Comparison of ENCODE assay signal across 13 cellular contexts in the genomic region with DNA sequence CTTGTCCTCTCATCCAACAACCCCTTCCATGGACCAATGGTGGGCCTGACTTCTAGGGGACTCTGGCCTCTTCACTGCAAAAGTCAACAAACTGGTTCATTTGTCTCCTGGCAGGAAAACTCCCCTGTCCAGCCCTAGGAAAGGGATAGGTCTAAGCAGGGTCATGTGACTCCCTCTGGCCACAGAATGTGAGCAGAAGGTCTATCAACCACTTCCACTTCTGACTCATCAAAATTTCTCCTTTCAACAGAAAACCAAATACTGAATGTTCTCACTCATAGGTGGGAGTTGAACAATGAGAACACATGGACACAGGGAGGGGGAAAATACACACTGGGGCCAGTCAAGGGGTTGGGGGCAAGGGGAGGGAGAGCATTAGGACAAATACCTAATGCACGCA. TPM values are rescaled to one million over a fixed set of nuclear protein-coding genes. Genes with fewer than 3 reads are reported as not detected.
A peak's percentile ranks its signal among the peaks of the same experiment; 100 is the strongest.
DNase-seq lines count a peak whose midpoint lies in the region; ATAC-seq and TF ChIP-seq lines count a peak whose summit lies in the region.
"Had no signal": no experiment of that assay in that cellular context is flagged by ENCODE, and none has a peak within 500 bp of the region (broad histone marks: within the 10 kb centered on the region; RNA-seq: fewer than 3 reads in every experiment).

No MANE protein-coding gene starts in this region.

- H3K27ac Mint-ChIP-seq in endodermal cell (peak overlapping the region; percentile 70), immature natural killer cell (no peak overlapping the region)
- H3K27ac Mint-ChIP-seq: CD14-positive monocyte had no signal

- H3K9me3 Mint-ChIP-seq in endodermal cell (peaks cover 2% of the 10 kb centered on the region), immature natural killer cell (peaks cover 0 to 2% (median 0%) of the 10 kb centered on the region in 6 donors)

- no peaks in the 10 kb centered on the region for H3K9me3 ChIP-seq in endodermal cell (ENCODE audit: control insufficient read depth, low read length)
- no peaks in the 10 kb centered on the region for H3K9me3 ChIP-seq in left lung
- H3K9me3 ChIP-seq: prostate gland had no signal

- no peaks in the 10 kb centered on the region for H3K36me3 Mint-ChIP-seq in endodermal cell (ENCODE audit: low read depth)
- no peaks in the 10 kb centered on the region for H3K36me3 Mint-ChIP-seq in immature natural killer cell
- H3K36me3 Mint-ChIP-seq: CD14-positive monocyte had no signal

- H3K36me3 ChIP-seq in endodermal cell (ENCODE audit: control insufficient read depth, insufficient read depth, low read length) (no peaks in the 10 kb centered on the region), left lung (no peaks in the 10 kb centered on the region)
- H3K36me3 ChIP-seq: prostate gland had no signal

- H3K4me3 Mint-ChIP-seq in endodermal cell (no peak overlapping the region), immature natural killer cell (no peak overlapping the region)
- H3K4me3 Mint-ChIP-seq: CD14-positive monocyte had no signal

- TF ChIP-seq CTCF in endodermal cell (conservative IDR thresholded peaks at IDR 0.05) (no peak), left lung (IDR thresholded peaks at IDR 0.05) (no peak)

- WGBS in endodermal cell (ENCODE audit: insufficient coverage in 1 of 2, insufficient read length in 1 of 2), 2 experiments: 100% methylated on average over 1 of the region's 1 CpG

- H3K27ac ChIP-seq in endodermal cell (ENCODE audit: low read depth, low read length): no peak overlapping the region
- no peak overlapping the region for H3K27ac ChIP-seq in left lung
- H3K27ac ChIP-seq: prostate gland had no signal

- ATAC-seq in GM19455 (IDR thresholded peaks at IDR 0.05; ENCODE audit: unreplicated experiment): peak; percentile 64
- no peak for ATAC-seq in left lung
- no peak for ATAC-seq in HG02763 (IDR thresholded peaks at IDR 0.05; ENCODE audit: unreplicated experiment)

- H3K9ac ChIP-seq in endodermal cell (ENCODE audit: extremely low read depth, low read length, poor library complexity, severe bottlenecking): no peak overlapping the region

- peak; percentile 6 for DNase-seq in EL
- peak; percentile 6 for DNase-seq in LoVo (ENCODE audit: low spot score)
- no peak for DNase-seq in endodermal cell
- no peak for DNase-seq in left lung
- DNase-seq in NCI-H2196 treated with DMSO at 0.1 percent for 48 hours (lab: John Stamatoyannopoulos, UW; ENCODE audit: unreplicated experiment): no peak
- no peak for DNase-seq in immature natural killer cell
- DNase-seq: NCI-H1417, Right ventricle myocardium superior had no signal

- H3K27me3 Mint-ChIP-seq in endodermal cell (ENCODE audit: insufficient read depth): peaks cover 5% of the 10 kb centered on the region
- peaks cover 0 to 9% (median 4%) of the 10 kb centered on the region in 3 donors for H3K27me3 Mint-ChIP-seq in immature natural killer cell (ENCODE audit: low read depth in 3 of 3)

- H3K4me3 ChIP-seq in endodermal cell (ENCODE audit: low read length) (no peak overlapping the region), left lung (no peak overlapping the region)
- H3K4me3 ChIP-seq: prostate gland had no signal

- H3K4me1 ChIP-seq in endodermal cell (ENCODE audit: control insufficient read depth, insufficient read depth, low read length) (no peaks in the 10 kb centered on the region), left lung (no peaks in the 10 kb centered on the region)

- H3K4me1 Mint-ChIP-seq in endodermal cell (peaks cover 13% of the 10 kb centered on the region), immature natural killer cell (no peaks in the 10 kb centered on the region)

- no peaks in the 10 kb centered on the region for H3K27me3 ChIP-seq in endodermal cell (ENCODE audit: control insufficient read depth, insufficient read depth, low read length, poor library complexity, severe bottlenecking)
- no peaks in the 10 kb centered on the region for H3K27me3 ChIP-seq in left lung

- intact Hi-C loops in left lung (cut with DNase I): no loop called here

RNA-seq across cellular contexts. Expression of gene ISX, which starts 1.3 kb away (rescaled TPM):
- total RNA-seq in endodermal cell (under 1 TPM; 0.07 to 0.13 TPM), left lung (not detected)
- 0.21 TPM for polyA plus RNA-seq in endodermal cell (2013, experiment 1 of 2)
- 0.08 TPM for polyA plus RNA-seq in endodermal cell (2013, experiment 2 of 2)
- not detected for polyA plus RNA-seq in immature natural killer cell
- total RNA-seq: Right ventricle myocardium superior had no signal
- polyA plus RNA-seq: CD14-positive monocyte, esophagus had no signal

Comparison
In these comparisons a context has a peak if more than half of its experiments do, and no peak if none do; other contexts are left out.
1. DNase-seq: peak in EL (single experiment) and LoVo (single experiment); none in endodermal cell (single experiment), left lung (0 of 2), NCI-H2196 treated with DMSO at 0.1 percent for 48 hours (single experiment) and immature natural killer cell (0 of 3).